Comparison of ENCODE assay signal across 1 cellular context in genomic region chr6:85593438-85594196, GRCh38.
A peak's percentile ranks its signal among the peaks of the same experiment; 100 is the strongest.
TF ChIP-seq lines count a peak whose summit lies in the region.

Gene SNX14 (minus strand): TSS chr6:85593858. CDS start chr6:85593718, 140 bp downstream.

TF ChIP-seq in K562, 482 proteins besides CTCF, POLR2A, EP300 and RAD21 (continued from another document and continues in another):
- TF ChIP-seq PBX2 (CRISPR knock-in tag; IDR thresholded peaks at IDR 0.05; ENCODE audit: low read depth) (no peak), PBX2 (tag; conservative IDR thresholded peaks at IDR 0.05; ENCODE audit: low read depth) (0 out of 2 replicates have a peak, but pooled peaks have one; percentile 21), SIN3A (IDR thresholded peaks at IDR 0.05; ENCODE audit: borderline replicate concordance in 2 of 2, control insufficient read depth in 1 of 2, low read depth in 2 of 2, low read length in 2 of 2) (peak; percentile 12 to 65; a peak in 1 of 4 replicates), NUFIP1 (IDR thresholded peaks at IDR 0.05; ENCODE audit: partially characterized antibody) (no peak), HMGN3 (IDR thresholded peaks at IDR 0.05; ENCODE audit: borderline replicate concordance, extremely low read depth, insufficient read length, low read depth, low read length) (peak; percentile 80), HDAC1 (IDR thresholded peaks at IDR 0.05) (0 out of 4 replicates have a peak, but pooled peaks of 1 of the 2 experiments have one; percentile 17), GTF2F1 (IDR thresholded peaks at IDR 0.05; ENCODE audit: low read depth, low read length) (0 out of 2 replicates have a peak, but pooled peaks have one; percentile 32), MTA3 (IDR thresholded peaks at IDR 0.05; ENCODE audit: borderline replicate concordance) (peak; percentile 78; the same call in 1 of the 2 replicates), PHF8 (IDR thresholded peaks at IDR 0.05; ENCODE audit: borderline replicate concordance, low read length) (peak; percentile 95), TAF9B (IDR thresholded peaks at IDR 0.05; ENCODE audit: partially characterized antibody) (peak; percentile 72), ZNF431 (CRISPR knock-in tag; IDR thresholded peaks at IDR 0.05) (peak; percentile 88), NONO (IDR thresholded peaks at IDR 0.05; ENCODE audit: low read depth in 2 of 2, low read length in 1 of 2) (peak in 1 of 2 experiments; percentile 81; a peak in 2 of 4 replicates), LCOR (CRISPR knock-in tag; IDR thresholded peaks at IDR 0.05) (peak; percentile 29; the same call in 1 of the 2 replicates), PKNOX1 (IDR thresholded peaks at IDR 0.05) (peak; percentile 85), SP2 (IDR thresholded peaks at IDR 0.05; ENCODE audit: extremely low read depth, low read depth, low read length, poor library complexity, severe bottlenecking) (no peak), PTBP1 (IDR thresholded peaks at IDR 0.05; ENCODE audit: low read depth, low read length) (no peak), SOX6 (IDR thresholded peaks at IDR 0.05) (0 out of 2 replicates have a peak, but pooled peaks have one; percentile 41), ZNF609 (CRISPR knock-in tag; IDR thresholded peaks at IDR 0.05; ENCODE audit: borderline replicate concordance) (no peak), HNRNPL (IDR thresholded peaks at IDR 0.05; ENCODE audit: low read depth, low read length) (peak; percentile 51; the same call in 1 of the 2 replicates), ZNF740 (CRISPR knock-in tag; IDR thresholded peaks at IDR 0.05) (peak; percentile 81), ZNF740 (tag; IDR thresholded peaks at IDR 0.05) (no peak), ZBTB1 (CRISPR knock-in tag; IDR thresholded peaks at IDR 0.05; ENCODE audit: borderline replicate concordance, low read depth) (peak; percentile 48; the same call in 1 of the 2 replicates), ZFP1 (CRISPR knock-in tag; IDR thresholded peaks at IDR 0.05) (no peak), ZNF277 (CRISPR knock-in tag; IDR thresholded peaks at IDR 0.05; ENCODE audit: borderline replicate concordance) (no peak), L3MBTL2 (IDR thresholded peaks at IDR 0.05) (peak; percentile 90; the same call in 1 of the 2 replicates), ZKSCAN1 (IDR thresholded peaks at IDR 0.05; ENCODE audit: low read depth, low read length) (peak; percentile 60; the same call in 1 of the 2 replicates), XRCC4 (IDR thresholded peaks at IDR 0.05; ENCODE audit: extremely low read depth, insufficient read depth, insufficient read length) (no peak), JUND (IDR thresholded peaks at IDR 0.05; ENCODE audit: borderline replicate concordance, low read depth, low read length) (peak; percentile 82), JUND (tag; IDR thresholded peaks at IDR 0.05; ENCODE audit: borderline replicate concordance, low read depth, low read length) (peak; percentile 65; the same call in 1 of the 3 replicates), FOS (IDR thresholded peaks at IDR 0.05; ENCODE audit: extremely low read depth, insufficient read length) (no peak), TOE1 (IDR thresholded peaks at IDR 0.05; ENCODE audit: borderline replicate concordance) (no peak), TOE1 (CRISPR knock-in tag; IDR thresholded peaks at IDR 0.05; ENCODE audit: borderline replicate concordance, low read depth) (no peak; the same call in 1 of the 2 replicates), BCL6 (CRISPR knock-in tag; IDR thresholded peaks at IDR 0.05) (no peak), ESRRA (IDR thresholded peaks at IDR 0.05; ENCODE audit: borderline replicate concordance, low read depth) (peak; percentile 51), RHOXF2B (CRISPR knock-in tag; conservative IDR thresholded peaks at IDR 0.05) (no peak), PRDM10 (IDR thresholded peaks at IDR 0.05; ENCODE audit: partially characterized antibody) (peak; percentile 33), TEAD1 (CRISPR knock-in tag; IDR thresholded peaks at IDR 0.05) (peak in 1 of 2 experiments; percentile 89; a peak in 1 of 4 replicates), TRIM24 (IDR thresholded peaks at IDR 0.05) (peak in 1 of 2 experiments; percentile 44; a peak in 1 of 4 replicates), ZBTB26 (CRISPR knock-in tag; IDR thresholded peaks at IDR 0.05) (no peak), ZNF589 (CRISPR knock-in tag; IDR thresholded peaks at IDR 0.05; ENCODE audit: low read depth) (no peak), ZNF79 (CRISPR knock-in tag; IDR thresholded peaks at IDR 0.05; ENCODE audit: low read depth) (no peak), ATF1 (CRISPR knock-in tag; IDR thresholded peaks at IDR 0.05) (no peak), ATF1 (tag; IDR thresholded peaks at IDR 0.05) (peak; percentile 88), CTCFL (IDR thresholded peaks at IDR 0.05; ENCODE audit: borderline replicate concordance, insufficient read depth, low read depth, low read length, poor library complexity, severe bottlenecking) (no peak), PCBP1 (IDR thresholded peaks at IDR 0.05; ENCODE audit: low read depth, low read length, poor library complexity, severe bottlenecking) (peak; percentile 17), FOXJ2 (tag; IDR thresholded peaks at IDR 0.05) (peak; percentile 46; the same call in 1 of the 2 replicates), BHLHE40 (IDR thresholded peaks at IDR 0.05; ENCODE audit: low read length) (peak; percentile 91)
